Comparison of ENCODE assay signal across 28 cellular contexts in the genomic region with DNA sequence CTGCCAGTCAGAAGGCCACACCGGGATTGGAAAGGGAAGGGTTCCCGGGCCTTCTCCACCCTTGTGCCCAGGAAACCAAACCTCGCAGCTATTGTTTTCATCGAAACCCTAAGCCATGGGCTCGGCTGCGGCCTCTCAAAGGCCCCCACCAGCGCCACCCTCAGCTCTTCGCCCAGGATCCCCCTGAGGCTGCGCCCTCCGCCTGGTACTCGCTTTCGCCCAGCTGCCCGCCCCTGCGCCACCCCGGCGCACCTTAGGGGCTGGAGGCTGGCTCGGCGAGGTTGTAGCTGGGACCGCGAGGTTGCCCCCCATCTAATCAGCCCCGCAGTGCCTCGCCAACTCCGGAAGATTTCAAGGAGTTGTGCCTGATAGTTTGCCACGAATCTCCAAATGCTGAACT. TPM values are rescaled to one million over a fixed set of nuclear protein-coding genes. Genes with fewer than 3 reads are reported as not detected.
"Had no signal": no experiment of that assay in that cellular context is flagged by ENCODE, and none has a peak within 500 bp of the region (broad histone marks: within the 10 kb centered on the region; RNA-seq: fewer than 3 reads in every experiment).

No MANE protein-coding gene starts in this region.

- H3K4me3 Mint-ChIP-seq: naive thymus-derived CD4-positive, alpha-beta T cell; natural killer cell; nephron; neural progenitor cell; stimulated activated effector memory CD8-positive, alpha-beta T cell treated with anti-CD3 and anti-CD28 coated beads, Interleukin-12 subunit alpha, Interleukin-12 subunit beta, amount 100 ng/mL, for 72 hours; stimulated activated naive CD8-positive, alpha-beta T cell treated with anti-CD3 and anti-CD28 coated beads, Interleukin-15, Interleukin-2, amounts not matched to agents 100 ng/mL and 50 ng/mL, for 24 hours; type B pancreatic cell had no signal

- H3K27ac Mint-ChIP-seq: naive thymus-derived CD4-positive, alpha-beta T cell; natural killer cell; nephron; neural progenitor cell; stimulated activated effector memory CD8-positive, alpha-beta T cell treated with anti-CD3 and anti-CD28 coated beads, Interleukin-12 subunit alpha, Interleukin-12 subunit beta, amount 100 ng/mL, for 72 hours; stimulated activated naive CD8-positive, alpha-beta T cell treated with anti-CD3 and anti-CD28 coated beads, Interleukin-15, Interleukin-2, amounts not matched to agents 100 ng/mL and 50 ng/mL, for 24 hours; type B pancreatic cell had no signal

- H3K4me1 ChIP-seq: neural progenitor cell, parathyroid adenoma, psoas muscle, right lobe of liver, sigmoid colon, suprapubic skin, testis, tibial artery, transverse colon, upper lobe of right lung, uterus had no signal

- H3K27me3 ChIP-seq: neural progenitor cell, ovary, right lobe of liver, sigmoid colon, suprapubic skin, testis, tibial artery, transverse colon, upper lobe of right lung, uterus had no signal

- H2AFZ ChIP-seq: neural progenitor cell, parathyroid adenoma had no signal

- H3K4me1 Mint-ChIP-seq: naive thymus-derived CD4-positive, alpha-beta T cell; natural killer cell; neural progenitor cell; stimulated activated effector memory CD8-positive, alpha-beta T cell treated with anti-CD3 and anti-CD28 coated beads, Interleukin-12 subunit alpha, Interleukin-12 subunit beta, amount 100 ng/mL, for 72 hours had no signal

- H3K36me3 Mint-ChIP-seq: naive thymus-derived CD4-positive, alpha-beta T cell; natural killer cell; neural progenitor cell; stimulated activated effector memory CD8-positive, alpha-beta T cell treated with anti-CD3 and anti-CD28 coated beads, Interleukin-12 subunit alpha, Interleukin-12 subunit beta, amount 100 ng/mL, for 72 hours; type B pancreatic cell had no signal

- H3K79me2 ChIP-seq: parathyroid adenoma had no signal

- H3K36me3 ChIP-seq: neural progenitor cell, ovary, right lobe of liver, sigmoid colon, suprapubic skin, tibial artery, transverse colon, upper lobe of right lung, uterus had no signal

- ATAC-seq: naive thymus-derived CD4-positive, alpha-beta T cell; natural killer cell; psoas muscle; right cardiac atrium; right lobe of liver; stimulated activated effector memory CD8-positive, alpha-beta T cell treated with anti-CD3 and anti-CD28 coated beads, Interleukin-12 subunit alpha, Interleukin-12 subunit beta, amount 100 ng/mL, for 72 hours; upper lobe of right lung had no signal

- H3K4me2 ChIP-seq: neural progenitor cell had no signal

- DNase-seq: naive thymus-derived CD4-positive, alpha-beta T cell; natural killer cell; occipital lobe; ovary; psoas muscle; right cardiac atrium; right lobe of liver; sigmoid colon; small intestine; stimulated activated CD4-positive, alpha-beta T cell treated with anti-CD3 and anti-CD28 coated beads, Interleukin-15, amount 100 ng/mL, for 24 hours; stimulated activated CD4-positive, alpha-beta T cell treated with anti-CD3 and anti-CD28 coated beads, Interleukin-2, amount 100 ng/mL, for 24 hours; stimulated activated CD4-positive, alpha-beta T cell treated with anti-CD3 and anti-CD28 coated beads, Interleukin-2, amount 100 ng/mL, for 48 hours; stimulated activated CD4-positive, alpha-beta T cell treated with anti-CD3 and anti-CD28 coated beads, Interleukin-4, amount 100 ng/mL, for 24 hours; stimulated activated naive CD4-positive, alpha-beta T cell; substantia nigra; testis; tibial artery; transverse colon; upper lobe of right lung; uterus had no signal

- H3K9me3 Mint-ChIP-seq: naive thymus-derived CD4-positive, alpha-beta T cell; natural killer cell; neural progenitor cell; stimulated activated effector memory CD8-positive, alpha-beta T cell treated with anti-CD3 and anti-CD28 coated beads, Interleukin-12 subunit alpha, Interleukin-12 subunit beta, amount 100 ng/mL, for 72 hours; stimulated activated naive CD8-positive, alpha-beta T cell treated with anti-CD3 and anti-CD28 coated beads, Interleukin-15, Interleukin-2, amounts not matched to agents 100 ng/mL and 50 ng/mL, for 24 hours; type B pancreatic cell had no signal

- H3K27ac ChIP-seq: neural progenitor cell, ovary, parathyroid adenoma, psoas muscle, right lobe of liver, sigmoid colon, suprapubic skin, testis, tibial artery, transverse colon, upper lobe of right lung, uterus had no signal

- H3K4me3 ChIP-seq: neural progenitor cell, ovary, psoas muscle, right lobe of liver, sigmoid colon, suprapubic skin, testis, tibial artery, transverse colon, upper lobe of right lung, uterus had no signal

- H3K27me3 Mint-ChIP-seq: progenitor cell of endocrine pancreas, type B pancreatic cell had no signal

RNA-seq across cellular contexts. Expression of gene FZD4, which starts 49.0 kb away (rescaled TPM):
- total RNA-seq: naive thymus-derived CD4-positive, alpha-beta T cell had no signal
- polyA plus RNA-seq: naive thymus-derived CD4-positive, alpha-beta T cell had no signal
